ENCODE assay signal across 12 cellular contexts in genomic region chr1:51558375-51558924, GRCh38. TPM values are rescaled to one million over a fixed set of nuclear protein-coding genes. Genes with fewer than 3 reads are reported as not detected.
DNase-seq lines count a peak whose midpoint lies in the region; ATAC-seq, FAIRE-seq and TF ChIP-seq lines count a peak whose summit lies in the region.
"Had no signal": no experiment of that assay in that cellular context is flagged by ENCODE, and none has a peak within 500 bp of the region (broad histone marks: within the 10 kb centered on the region; RNA-seq: fewer than 3 reads in every experiment).

No MANE protein-coding gene starts in this region.

- H3K79me2 ChIP-seq in endothelial cell of umbilical vein (ENCODE audit: control insufficient read depth, insufficient read depth, low read length), result no peaks in the 10 kb centered on the region

- H3K4me3 ChIP-seq in endothelial cell of umbilical vein (replicated peaks in 1 of 3; ENCODE audit: insufficient read depth in 1 of 3, low read depth in 1 of 3, low read length in 3 of 3) (no peak overlapping the region), ovary (no peak overlapping the region)

- H3K4me1 ChIP-seq in endothelial cell of umbilical vein (ENCODE audit: control insufficient read depth, extremely low read depth, insufficient read depth, low read length), result peaks cover 24% of the 10 kb centered on the region
- no peaks in the 10 kb centered on the region for H3K4me1 ChIP-seq in ovary (ENCODE audit: insufficient read depth)

- H2AFZ ChIP-seq in endothelial cell of umbilical vein (ENCODE audit: low read depth, low read length), result peak overlapping the region; percentile 50

- 79 to 86% (median 80%) methylated on average over 5 of the region's 5 CpGs for WGBS in ovary, 3 donors

- H3K9ac ChIP-seq in endothelial cell of umbilical vein (replicated peaks; ENCODE audit: extremely low read depth, insufficient read depth, low read length), result peak overlapping the region; percentile 21

- no peak for TF ChIP-seq POLR2A in endothelial cell of umbilical vein (IDR thresholded peaks at IDR 0.05; ENCODE audit: low read depth, low read length)
- no peak for TF ChIP-seq POLR2A in ovary (IDR thresholded peaks at IDR 0.05)

- no peaks in the 10 kb centered on the region for H3K9me3 ChIP-seq in endothelial cell of umbilical vein (replicated peaks; ENCODE audit: control insufficient read depth, insufficient read depth, low read length)
- no peaks in the 10 kb centered on the region for H3K9me3 ChIP-seq in ovary

- peak; percentile 49 for FAIRE-seq in endothelial cell of umbilical vein (lab: Jason Lieb, UNC)

- no peaks in the 10 kb centered on the region for H4K20me1 ChIP-seq in endothelial cell of umbilical vein (replicated peaks; ENCODE audit: control insufficient read depth, extremely low read depth, insufficient read depth, low read length)

- H3K36me3 ChIP-seq in endothelial cell of umbilical vein (ENCODE audit: control insufficient read depth in 2 of 2, extremely low read depth in 1 of 2, insufficient read depth in 2 of 2, low read length in 2 of 2) (no peaks in the 10 kb centered on the region), ovary (no peaks in the 10 kb centered on the region)

- POLR2A ChIA-PET in endothelial cell of umbilical vein (lab: Charles Lee), result no interaction called here

- TF ChIP-seq CTCF in endothelial cell of umbilical vein (IDR thresholded peaks at IDR 0.05; ENCODE audit: extremely low read depth in 1 of 2, insufficient read depth in 1 of 2, low read depth in 1 of 2, low read length in 2 of 2), result no peak
- TF ChIP-seq CTCF in ovary (IDR thresholded peaks at IDR 0.05), result no peak

- H3K27ac ChIP-seq in endothelial cell of umbilical vein (ENCODE audit: insufficient read depth, low read depth, low read length), result peak overlapping the region; percentile 73
- no peak overlapping the region for H3K27ac ChIP-seq in ovary

- peak overlapping the region; percentile 66 for H3K27ac Mint-ChIP-seq in activated T-cell treated with anti-CD3 and anti-CD28 coated beads, Interleukin-2, amount 50 U/mL, for 24 hours
- H3K27ac Mint-ChIP-seq in stimulated activated effector memory CD8-positive, alpha-beta T cell treated with anti-CD3 and anti-CD28 coated beads, Interleukin-12 subunit alpha, Interleukin-12 subunit beta, amount 100 ng/mL, for 72 hours, result peak overlapping the region; percentile 90

- DNase-seq in activated T-cell treated with anti-CD3 and anti-CD28 coated beads, Interleukin-2, amount 50 U/mL, for 24 hours, result no peak
- DNase-seq in activated T-cell treated with anti-CD3 and anti-CD28 coated beads, Interleukin-2, amount 50 U/mL, for 1 hour, result no peak
- DNase-seq in RPMI7951 (ENCODE audit: low read depth) (peak; percentile 74), endothelial cell of umbilical vein (ENCODE audit: low read depth, low spot score) (peak; percentile 42), NCI-H510A treated with DMSO at 0.1 percent for 48 hours (lab: John Stamatoyannopoulos, UW) (no peak), ovary (no peak)
- peak in 1 of 2 donors; percentile 80 for DNase-seq in stimulated activated effector memory CD8-positive, alpha-beta T cell treated with anti-CD3 and anti-CD28 coated beads, Interleukin-12 subunit alpha, Interleukin-12 subunit beta, amount 100 ng/mL, for 72 hours (ENCODE audit: low spot score in 2 of 2)
- DNase-seq: effector CD4-positive, alpha-beta T cell; NCI-H2081 treated with DMSO at 0.1 percent for 48 hours had no signal

- no TSS peak for BruUV-seq in endothelial cell of umbilical vein (replicated peaks; lab: Mats Ljungman, UMichigan)

- H3K27me3 ChIP-seq in endothelial cell of umbilical vein (ENCODE audit: control insufficient read depth in 2 of 2, insufficient read depth in 2 of 2, low read length in 2 of 2) (no peaks in the 10 kb centered on the region), ovary (no peaks in the 10 kb centered on the region)

- no peaks in the 10 kb centered on the region for H3K36me3 Mint-ChIP-seq in activated T-cell treated with anti-CD3 and anti-CD28 coated beads, Interleukin-2, amount 50 U/mL, for 24 hours (ENCODE audit: low read depth)
- no peaks in the 10 kb centered on the region for H3K36me3 Mint-ChIP-seq in stimulated activated effector memory CD8-positive, alpha-beta T cell treated with anti-CD3 and anti-CD28 coated beads, Interleukin-12 subunit alpha, Interleukin-12 subunit beta, amount 100 ng/mL, for 72 hours

- H3K4me3 Mint-ChIP-seq in activated T-cell treated with anti-CD3 and anti-CD28 coated beads, Interleukin-2, amount 50 U/mL, for 24 hours, result no peak overlapping the region
- peak overlapping the region; percentile 34 for H3K4me3 Mint-ChIP-seq in stimulated activated effector memory CD8-positive, alpha-beta T cell treated with anti-CD3 and anti-CD28 coated beads, Interleukin-12 subunit alpha, Interleukin-12 subunit beta, amount 100 ng/mL, for 72 hours

- dilution Hi-C loops in endothelial cell of umbilical vein (cut with MboI; ENCODE audit: extremely low pct_ligation_motif_present, low sequenced_read_pairs), result no loop called here

- CTCF ChIA-PET in endothelial cell of umbilical vein (lab: Charles Lee), result interaction anchor here (0.7 to 1.7 kb wide), 3 partner anchors 17 to 192 kb away, joined by 3 to 8 read pairs (median 4); no protein-coding TSS in a partner anchor

- intact Hi-C loops in endothelial cell of umbilical vein (cut with micrococcal nuclease), result no loop called here
- intact Hi-C loops in ovary (cut with DNase I), result no loop called here

- H3K4me1 Mint-ChIP-seq in activated T-cell treated with anti-CD3 and anti-CD28 coated beads, Interleukin-2, amount 50 U/mL, for 24 hours (ENCODE audit: low read depth), result peaks cover 9% of the 10 kb centered on the region
- peaks cover 13% of the 10 kb centered on the region for H3K4me1 Mint-ChIP-seq in stimulated activated effector memory CD8-positive, alpha-beta T cell treated with anti-CD3 and anti-CD28 coated beads, Interleukin-12 subunit alpha, Interleukin-12 subunit beta, amount 100 ng/mL, for 72 hours

- no peaks in the 10 kb centered on the region for H3K9me3 Mint-ChIP-seq in activated T-cell treated with anti-CD3 and anti-CD28 coated beads, Interleukin-2, amount 50 U/mL, for 24 hours
- no peaks in the 10 kb centered on the region for H3K9me3 Mint-ChIP-seq in stimulated activated effector memory CD8-positive, alpha-beta T cell treated with anti-CD3 and anti-CD28 coated beads, Interleukin-12 subunit alpha, Interleukin-12 subunit beta, amount 100 ng/mL, for 72 hours

- no peaks in the 10 kb centered on the region for H3K27me3 Mint-ChIP-seq in activated T-cell treated with anti-CD3 and anti-CD28 coated beads, Interleukin-2, amount 50 U/mL, for 24 hours

- no peaks in the 10 kb centered on the region for H3K9me1 ChIP-seq in endothelial cell of umbilical vein (replicated peaks; ENCODE audit: control insufficient read depth, extremely low read depth, insufficient read depth, low read length)

- TF ChIP-seq EP300 in ovary (IDR thresholded peaks at IDR 0.05), result no peak

- peak overlapping the region; percentile 39 for H3K4me2 ChIP-seq in endothelial cell of umbilical vein (ENCODE audit: insufficient read depth, low read length)

- peak; percentile 94 for ATAC-seq in stimulated activated effector memory CD8-positive, alpha-beta T cell treated with anti-CD3 and anti-CD28 coated beads, Interleukin-12 subunit alpha, Interleukin-12 subunit beta, amount 100 ng/mL, for 72 hours
- no peak for ATAC-seq in GM19328 (IDR thresholded peaks at IDR 0.05; ENCODE audit: unreplicated experiment)
- ATAC-seq: left lobe of liver, sciatic nerve had no signal

TF ChIP-seq in endothelial cell of umbilical vein, 7 proteins besides CTCF, POLR2A, EP300 and RAD21:
- TF ChIP-seq JUN (IDR thresholded peaks at IDR 0.05; ENCODE audit: borderline replicate concordance, insufficient read depth, insufficient read length, low read depth), result peak; percentile 9
- TF ChIP-seq GATA2 (IDR thresholded peaks at IDR 0.05; ENCODE audit: insufficient read depth, insufficient read length, low read depth, low read length), result peak; percentile 68
- TF ChIP-seq EZH2 (IDR thresholded peaks at IDR 0.05; ENCODE audit: borderline replicate concordance, low read depth, low read length, severe bottlenecking), result no peak
- peak; percentile 63 for TF ChIP-seq POLR2AphosphoS5 (IDR thresholded peaks at IDR 0.05; ENCODE audit: insufficient read depth, low read depth, low read length)
- TF ChIP-seq MAX (IDR thresholded peaks at IDR 0.05; ENCODE audit: insufficient read depth, insufficient read length), result no peak
- no peak for TF ChIP-seq MYC (IDR thresholded peaks at IDR 0.05; ENCODE audit: low read depth, low read length)
- TF ChIP-seq FOS (IDR thresholded peaks at IDR 0.05; ENCODE audit: borderline replicate concordance, insufficient read depth, low read length), result peak; percentile 14

RNA-seq across cellular contexts. Expression of gene EPS15, which starts 39.4 kb away (rescaled TPM):
- total RNA-seq in RPMI7951 (2014; rRNA removed; shearing (Covaris generic)), result 25.9 and 33.4 TPM in 2 replicates
- total RNA-seq in endothelial cell of umbilical vein (44.8 and 52.4 TPM in 2 replicates), ovary (10 to 100 TPM; 52.3 to 84.0 (median 74.3) TPM)
- polyA plus RNA-seq in endothelial cell of umbilical vein (10.7 and 15.4 TPM in 2 replicates), ovary (10 to 100 TPM; 20.9 to 38.7 TPM)
- polyA plus RNA-seq in endothelial cell of umbilical vein (2011; cell fraction: cytosol; rRNA removed), result 17.2 and 18.5 TPM in 2 replicates
- polyA plus RNA-seq in endothelial cell of umbilical vein (2011; cell fraction: nucleus; rRNA removed), result 29.9 and 42.8 TPM in 2 replicates
- 26.0 and 30.8 TPM in 2 replicates for polyA plus RNA-seq in endothelial cell of umbilical vein (2012)
- polyA minus RNA-seq in endothelial cell of umbilical vein, result 39.4 and 47.1 TPM in 2 replicates
- 22.6 TPM for polyA minus RNA-seq in endothelial cell of umbilical vein (2011; cell fraction: cytosol; rRNA and poly(A)+ RNA removed)
- 45.9 and 72.6 TPM in 2 replicates for polyA minus RNA-seq in endothelial cell of umbilical vein (2011; cell fraction: nucleus; rRNA and poly(A)+ RNA removed)

RNA-seq across cellular contexts. Expression of gene OSBPL9, which starts 58.4 kb away (rescaled TPM):
- 88.2 and 101 TPM in 2 replicates for total RNA-seq in RPMI7951 (2014; rRNA removed; shearing (Covaris generic))
- total RNA-seq in endothelial cell of umbilical vein (74.8 and 80.3 TPM in 2 replicates), ovary (10 to 100 TPM; 53.1 to 92.4 (median 72.6) TPM)
- polyA plus RNA-seq in endothelial cell of umbilical vein (46.2 and 52.5 TPM in 2 replicates), ovary (10 to 100 TPM; 65.3 to 73.1 TPM)
- polyA plus RNA-seq in endothelial cell of umbilical vein (2011; cell fraction: cytosol; rRNA removed), result 55.0 and 58.8 TPM in 2 replicates
- polyA plus RNA-seq in endothelial cell of umbilical vein (2011; cell fraction: nucleus; rRNA removed), result 90.8 and 101 TPM in 2 replicates
- 47.7 and 64.7 TPM in 2 replicates for polyA plus RNA-seq in endothelial cell of umbilical vein (2012)
- 165 and 179 TPM in 2 replicates for polyA minus RNA-seq in endothelial cell of umbilical vein
- polyA minus RNA-seq in endothelial cell of umbilical vein (2011; cell fraction: cytosol; rRNA and poly(A)+ RNA removed), result 50.0 TPM
- 155 and 206 TPM in 2 replicates for polyA minus RNA-seq in endothelial cell of umbilical vein (2011; cell fraction: nucleus; rRNA and poly(A)+ RNA removed)

Comparison
In these comparisons a context has a peak if more than half of its experiments do, and no peak if none do; other contexts are left out.
1. DNase-seq: peak in RPMI7951 (single experiment) and endothelial cell of umbilical vein (single experiment); none in activated T-cell treated with anti-CD3 and anti-CD28 coated beads, Interleukin-2, amount 50 U/mL, for 24 hours (single experiment), activated T-cell treated with anti-CD3 and anti-CD28 coated beads, Interleukin-2, amount 50 U/mL, for 1 hour (single experiment), NCI-H510A treated with DMSO at 0.1 percent for 48 hours (single experiment) and ovary (0 of 5).